In the genomic region with DNA sequence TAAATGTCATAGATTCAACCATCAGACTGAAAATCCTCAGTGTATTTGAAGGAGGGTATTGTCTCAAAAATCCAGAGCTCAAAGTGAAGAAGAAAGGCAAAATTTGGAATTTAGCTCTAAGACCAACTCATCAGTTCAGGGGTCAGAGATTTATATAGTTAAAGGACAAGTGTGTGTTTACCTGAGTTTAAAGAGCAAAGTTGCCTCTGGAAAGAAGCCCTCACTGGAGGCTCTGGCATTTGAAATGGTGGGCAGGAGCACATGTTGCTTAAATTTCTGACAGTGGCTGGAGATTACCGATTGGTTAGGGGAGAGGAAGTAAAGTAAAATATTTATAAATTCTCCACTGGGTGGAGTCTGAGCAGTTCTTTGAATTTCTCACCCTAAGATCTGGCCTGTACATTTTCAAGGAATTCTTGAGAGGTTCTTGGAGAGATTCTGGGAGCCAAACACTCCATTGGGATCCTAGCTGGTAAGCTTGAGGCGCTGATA, we compare ENCODE assay signal across 9 cellular contexts.
DNase-seq lines count a peak whose midpoint lies in the region; ATAC-seq and FAIRE-seq lines count a peak whose summit lies in the region.
"Had no signal": no experiment of that assay in that cellular context is flagged by ENCODE, and none has a peak within 500 bp of the region (broad histone marks: within the 10 kb centered on the region; RNA-seq: fewer than 3 reads in every experiment).

A gene (plus strand): TSS at position 400 of the 492 bp plus-strand sequence. CDS start 7,704 bp downstream, outside the sequence.

- H3K36me3 ChIP-seq in mucosa of stomach (ENCODE audit: control insufficient read depth, insufficient read depth, low read length) = no peaks in the 10 kb centered on the region
- H3K36me3 ChIP-seq: SJSA1 had no signal

- no peak within 1 kb of the TSS for H3K4me3 ChIP-seq in mucosa of stomach (ENCODE audit: low read length)
- H3K4me3 ChIP-seq: SJSA1 had no signal

- H3K9me3 ChIP-seq in mucosa of stomach (ENCODE audit: control insufficient read depth, low read length) = no peaks in the 10 kb centered on the region
- H3K9me3 ChIP-seq: SJSA1 had no signal

- no peaks in the 10 kb centered on the region for H3K27me3 ChIP-seq in mucosa of stomach (ENCODE audit: control insufficient read depth, insufficient read depth, low read length)
- H3K27me3 ChIP-seq: SJSA1 had no signal

- H3K4me1 ChIP-seq in mucosa of stomach (ENCODE audit: control insufficient read depth, insufficient read depth, low read length) = peaks cover 30% of the 10 kb centered on the region

- peak within 1 kb of the TSS; percentile 57 for H3K9ac ChIP-seq in mucosa of stomach (ENCODE audit: low read length)

- FAIRE-seq in urothelium cell line (lab: Jason Lieb, UNC) = no peak

- ATAC-seq in GM18870 (IDR thresholded peaks at IDR 0.05; ENCODE audit: unreplicated experiment) (peak; percentile 62), HG02938 (IDR thresholded peaks at IDR 0.05; ENCODE audit: unreplicated experiment) (peak; percentile 63)

- DNase-seq in SIG-M5 (lab: John Stamatoyannopoulos, UW) (peak; percentile 28), NCI-H2227 (lab: John Stamatoyannopoulos, UW; ENCODE audit: unreplicated experiment) (no peak), urothelium cell line (ENCODE audit: low spot score) (no peak), LoVo (ENCODE audit: low spot score) (no peak)
- DNase-seq in activated effector memory CD4-positive, alpha-beta T cell treated with anti-CD3 and anti-CD28 coated beads, Interleukin-2, amount 50 U/mL, for 16 hours = no peak
